ENCODE assay signal across 10 cellular contexts in the genomic region with DNA sequence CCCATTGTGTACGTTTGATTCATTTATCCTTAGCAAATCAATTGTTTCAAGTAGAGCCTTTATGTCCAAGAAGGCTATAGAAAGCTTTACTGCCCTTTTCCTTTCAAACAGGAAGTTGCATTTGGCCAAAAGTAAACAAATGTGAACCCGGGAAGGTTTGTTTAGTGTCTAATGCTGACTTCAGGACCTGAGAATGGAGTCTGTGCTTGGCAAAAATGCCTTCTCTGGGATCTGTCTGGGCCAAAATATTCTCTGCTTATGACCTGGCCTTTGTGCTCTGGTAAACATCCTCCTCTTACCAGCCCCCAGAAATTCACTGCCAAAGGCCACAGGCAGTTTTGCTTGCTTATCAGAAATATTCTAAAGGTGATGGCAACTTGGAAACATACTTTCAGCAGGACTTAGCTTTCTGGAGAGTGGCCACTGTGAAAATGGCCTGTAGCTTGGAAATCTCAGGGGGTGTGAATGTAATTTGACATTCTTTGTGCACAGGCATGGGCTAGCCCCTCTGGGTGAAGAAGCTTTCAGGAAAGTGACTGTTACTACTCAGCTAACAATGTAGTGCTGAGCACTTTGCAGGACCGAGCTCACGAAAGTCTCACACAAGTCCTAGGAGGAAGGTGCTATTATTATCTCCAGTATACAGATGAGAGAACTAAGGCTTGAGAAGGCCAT.
DNase-seq lines count a peak whose midpoint lies in the region; ATAC-seq, FAIRE-seq and TF ChIP-seq lines count a peak whose summit lies in the region.
"Had no signal": no experiment of that assay in that cellular context is flagged by ENCODE, and none has a peak within 500 bp of the region (broad histone marks: within the 10 kb centered on the region; RNA-seq: fewer than 3 reads in every experiment).

No MANE protein-coding gene starts in this region.

- H3K4me1 ChIP-seq in adipocyte (ENCODE audit: control insufficient read depth, insufficient read depth, low read length) (peaks cover 26% of the 10 kb centered on the region), right cardiac atrium (ENCODE audit: control insufficient read depth, insufficient read depth, low read length) (peaks cover 12% of the 10 kb centered on the region), small intestine (ENCODE audit: control insufficient read depth in 2 of 2, insufficient read depth in 1 of 2, low read depth in 1 of 2, low read length in 1 of 2) (peaks cover 0 to 2% of the 10 kb centered on the region in 2 donors)

- H3K9me3 ChIP-seq in adipocyte (ENCODE audit: control insufficient read depth, low read length) (no peaks in the 10 kb centered on the region), right cardiac atrium (ENCODE audit: control insufficient read depth, low read length) (no peaks in the 10 kb centered on the region), small intestine (ENCODE audit: control insufficient read depth, low read depth) (no peaks in the 10 kb centered on the region)

- TF ChIP-seq CTCF in GM12865 (IDR thresholded peaks at IDR 0.05; ENCODE audit: insufficient read depth, low read depth, low read length, missing control alignments): no peak

- H3K27me3 ChIP-seq in adipocyte (replicated peaks; ENCODE audit: control insufficient read depth, insufficient read depth, low read length): no peaks in the 10 kb centered on the region
- no peaks in the 10 kb centered on the region for H3K27me3 ChIP-seq in right cardiac atrium (ENCODE audit: control insufficient read depth, insufficient read depth)
- no peaks in the 10 kb centered on the region for H3K27me3 ChIP-seq in small intestine (ENCODE audit: control insufficient read depth in 2 of 2, insufficient read depth in 2 of 2, low read length in 2 of 2)

- no peak for FAIRE-seq in small intestine (lab: Jason Lieb, UNC)
- FAIRE-seq: TTC549 had no signal

- H3K27ac ChIP-seq in right cardiac atrium (ENCODE audit: low read length): peak overlapping the region; percentile 12
- H3K27ac ChIP-seq in small intestine (ENCODE audit: low read depth in 1 of 2, low read length in 1 of 2): peak overlapping the region; percentile 14 to 82

- intact Hi-C loops in right cardiac atrium (cut with DNase I): no loop called here

- no peak overlapping the region for H3K9ac ChIP-seq in adipocyte (ENCODE audit: low read length)

- H3K36me3 ChIP-seq in adipocyte (ENCODE audit: control insufficient read depth, insufficient read depth, low read length, severe bottlenecking): no peaks in the 10 kb centered on the region
- no peaks in the 10 kb centered on the region for H3K36me3 ChIP-seq in small intestine (ENCODE audit: control insufficient read depth in 2 of 2, insufficient read depth in 2 of 2, low read length in 2 of 2)

- H3K4me3 ChIP-seq in GM12865 (ENCODE audit: low read depth, low read length) (peak overlapping the region; percentile 2; the same call in 1 of the 2 replicates), adipocyte (ENCODE audit: low read length) (no peak overlapping the region), right cardiac atrium (ENCODE audit: low read length) (no peak overlapping the region), small intestine (ENCODE audit: low read depth in 1 of 2, low read length in 2 of 2) (no peak overlapping the region)

- no peak for ATAC-seq in right cardiac atrium

- DNase-seq in GM12865 (ENCODE audit: low read depth): peak; percentile 69
- peak; percentile 65 for DNase-seq in adipocyte (ENCODE audit: low read depth)
- no peak for DNase-seq in right cardiac atrium
- no peak for DNase-seq in small intestine
- DNase-seq in CD1c-positive myeloid dendritic cell (ENCODE audit: extremely low spot score): no peak
- no peak for DNase-seq in NCI-H526 treated with DMSO at 0.1 percent for 48 hours (lab: John Stamatoyannopoulos, UW)
- no peak for DNase-seq in NCI-H526 (lab: John Stamatoyannopoulos, UW)
- DNase-seq in HuH-7 (ENCODE audit: low spot score): no peak
- DNase-seq: NCI-H1694 treated with DMSO at 0.1 percent for 48 hours had no signal

- 49% methylated on average over 4 of the region's 4 CpGs for WGBS in right cardiac atrium
- 55 to 63% (median 59%) methylated on average over 4 of the region's 4 CpGs for WGBS in small intestine, 3 donors

Comparison
In these comparisons a context has a peak if more than half of its experiments do, and no peak if none do; other contexts are left out.
1. DNase-seq: peak in GM12865 (single experiment) and adipocyte (single experiment); none in right cardiac atrium (0 of 3), small intestine (single experiment), CD1c-positive myeloid dendritic cell (single experiment), NCI-H526 treated with DMSO at 0.1 percent for 48 hours (single experiment), NCI-H526 (0 of 2) and HuH-7 (single experiment).